In the genomic region with DNA sequence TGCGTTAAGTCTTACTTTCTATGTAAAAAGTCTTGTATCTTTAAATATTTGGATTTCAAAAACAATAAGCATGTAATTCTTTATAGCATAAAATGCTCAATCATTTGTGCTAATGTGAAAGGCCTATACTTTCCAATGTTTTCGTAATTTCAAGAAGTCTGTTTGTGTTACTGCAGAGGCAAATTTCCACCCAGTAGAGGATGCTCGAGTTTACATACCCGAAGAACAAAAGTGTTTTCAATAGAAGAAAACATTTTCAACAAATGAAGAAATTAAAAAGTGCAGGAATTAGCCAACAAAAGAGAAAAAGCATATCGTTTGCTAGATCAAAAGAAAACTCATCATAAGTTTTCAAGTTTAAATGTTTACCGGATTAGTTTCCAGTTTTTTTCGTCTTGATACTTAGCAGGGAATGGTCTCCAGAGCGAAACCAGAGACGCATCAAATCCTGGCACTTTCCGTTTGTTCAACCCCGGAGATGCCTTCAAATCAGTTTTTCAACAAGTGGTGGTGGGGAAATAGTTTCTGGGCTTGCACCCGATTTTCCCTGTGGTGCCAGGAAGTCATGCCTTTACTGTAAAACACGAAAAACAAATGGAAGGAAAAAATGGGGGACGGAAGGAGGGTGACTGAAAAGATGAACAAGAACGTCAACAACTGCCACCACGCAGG, we compare ENCODE assay signal across 8 cellular contexts. TPM values are rescaled to one million over a fixed set of nuclear protein-coding genes. Genes with fewer than 3 reads are reported as not detected.
DNase-seq lines count a peak whose midpoint lies in the region; ATAC-seq and TF ChIP-seq lines count a peak whose summit lies in the region.

No MANE protein-coding gene starts in this region.

- H3K9ac ChIP-seq in mesendoderm (ENCODE audit: low read length): peak overlapping the region; percentile 76

- no peak overlapping the region for H3K23ac ChIP-seq in mesendoderm (ENCODE audit: low read length)

- peaks cover 23% of the 10 kb centered on the region for H3K79me2 ChIP-seq in mesendoderm (ENCODE audit: control insufficient read depth, insufficient read depth, low read length)

- no peak overlapping the region for H4K5ac ChIP-seq in mesendoderm (ENCODE audit: low read length)

- peak overlapping the region; percentile 81 for H3K56ac ChIP-seq in mesendoderm (ENCODE audit: low read length)

- TF ChIP-seq POLR2A in uterus (IDR thresholded peaks at IDR 0.05): no peak

- H3K9me3 ChIP-seq in uterus: no peaks in the 10 kb centered on the region

- no CpG with 5 or more reads among the region's 16 CpGs for WGBS in mesendoderm (ENCODE audit: extremely low coverage, insufficient coverage, low lambda C conversion rate)

- peak overlapping the region; percentile 92 for H3K18ac ChIP-seq in mesendoderm (ENCODE audit: low read length)

- no peak overlapping the region for H2AK5ac ChIP-seq in mesendoderm (ENCODE audit: low read length)

- ATAC-seq in HG03354 (IDR thresholded peaks at IDR 0.05; ENCODE audit: poor library complexity, severe bottlenecking, unreplicated experiment) (no peak), HG02938 (IDR thresholded peaks at IDR 0.05; ENCODE audit: unreplicated experiment) (no peak), HG03045 (IDR thresholded peaks at IDR 0.05; ENCODE audit: unreplicated experiment) (no peak)

- peak; percentile 29 for TF ChIP-seq CTCF in cardiac fibroblast (IDR thresholded peaks at IDR 0.05; ENCODE audit: low read depth, low read length)
- no peak for TF ChIP-seq CTCF in uterus (IDR thresholded peaks at IDR 0.05)

- H3K36me3 ChIP-seq in mesendoderm (ENCODE audit: control insufficient read depth, insufficient read depth, low read length) (peaks cover 2% of the 10 kb centered on the region), uterus (no peaks in the 10 kb centered on the region)

- H3K27me3 ChIP-seq in mesendoderm (ENCODE audit: insufficient read depth, low read length, poor library complexity) (no peaks in the 10 kb centered on the region), uterus (no peaks in the 10 kb centered on the region)

- H3K27ac ChIP-seq in mesendoderm (ENCODE audit: low read depth, low read length): no peak overlapping the region
- H3K27ac ChIP-seq in uterus: peak overlapping the region; percentile 96 to 97

- peaks cover 7% of the 10 kb centered on the region for H3K79me1 ChIP-seq in mesendoderm (ENCODE audit: low read length)

- H2BK5ac ChIP-seq in mesendoderm (ENCODE audit: low read length): no peak overlapping the region

- peak overlapping the region; percentile 87 for H3K4ac ChIP-seq in mesendoderm (ENCODE audit: low read depth, low read length)

- H2BK15ac ChIP-seq in mesendoderm (replicated peaks; ENCODE audit: low read depth): no peak overlapping the region

- H3K4me3 ChIP-seq in cardiac fibroblast (replicated peaks in 1 of 2; ENCODE audit: low read depth in 2 of 2, low read length in 2 of 2) (peak overlapping the region; percentile 70 to 74), mesendoderm (ENCODE audit: low read length) (peak overlapping the region; percentile 63), uterus (peak overlapping the region; percentile 59 to 87)

- H3K4me1 ChIP-seq in mesendoderm (ENCODE audit: control insufficient read depth, low read depth, low read length) (no peaks in the 10 kb centered on the region), uterus (peaks cover 0 to 6% of the 10 kb centered on the region in 2 donors)

- H3K4me2 ChIP-seq in mesendoderm (ENCODE audit: low read length): peak overlapping the region; percentile 51

- intact Hi-C loops in uterus (cut with DNase I; ENCODE audit: low total_unique reads): no loop called here

- H4K8ac ChIP-seq in mesendoderm (ENCODE audit: low read depth, low read length): no peak overlapping the region

- DNase-seq in Daoy (ENCODE audit: low read depth): peak; percentile 2
- peak; percentile 42 to 52 for DNase-seq in Kasumi-1 (lab: John Stamatoyannopoulos, UW)
- DNase-seq in cardiac fibroblast (ENCODE audit: low read depth in 2 of 2): peak; percentile 49 to 51
- peak; percentile 36 for DNase-seq in mesendoderm
- DNase-seq in uterus: no peak

- no peak overlapping the region for H2BK120ac ChIP-seq in mesendoderm (ENCODE audit: low read depth, low read length)

RNA-seq across cellular contexts. Expression of a gene that starts 1.0 kb away (rescaled TPM):
- 25.8 and 28.6 TPM in 2 replicates for total RNA-seq in Daoy (2014; rRNA removed; shearing (Covaris generic))
- polyA plus RNA-seq in mesendoderm (2013, experiment 1 of 2): 39.6 TPM
- polyA plus RNA-seq in mesendoderm (2013, experiment 2 of 2): 38.6 TPM
- 100 to 1,000 TPM in 2 of 4 donors, 10 to 100 TPM in 2; 86.2 to 130 (median 96.8) TPM for total RNA-seq in uterus

RNA-seq across cellular contexts. Expression of a gene that starts 1.3 kb away (rescaled TPM):
- total RNA-seq in Daoy (2014; rRNA removed; shearing (Covaris generic)): 3.7 and 6.2 TPM in 2 replicates
- polyA plus RNA-seq in mesendoderm (2013, experiment 1 of 2): 2.8 TPM
- polyA plus RNA-seq in mesendoderm (2013, experiment 2 of 2): 3.2 TPM
- total RNA-seq in uterus: 10 to 100 TPM; 16.1 to 49.1 (median 21.5) TPM

Comparison
In these comparisons a context has a peak if more than half of its experiments do, and no peak if none do; other contexts are left out.
1. DNase-seq: peak in Daoy (single experiment), Kasumi-1 (2 of 2), cardiac fibroblast (2 of 2) and mesendoderm (single experiment); none in uterus (0 of 2).
2. Peak in every context shown above with its lines, with median percentiles within 50 percentile points of each other: H3K4me3 ChIP-seq.